Comparison of ENCODE assay signal across 8 cellular contexts in genomic region chr12:42238240-42239140, GRCh38. TPM values are rescaled to one million over a fixed set of nuclear protein-coding genes. Genes with fewer than 3 reads are reported as not detected.
A peak's percentile ranks its signal among the peaks of the same experiment; 100 is the strongest.
DNase-seq lines count a peak whose midpoint lies in the region; ATAC-seq, FAIRE-seq and TF ChIP-seq lines count a peak whose summit lies in the region.

A gene with protein sequence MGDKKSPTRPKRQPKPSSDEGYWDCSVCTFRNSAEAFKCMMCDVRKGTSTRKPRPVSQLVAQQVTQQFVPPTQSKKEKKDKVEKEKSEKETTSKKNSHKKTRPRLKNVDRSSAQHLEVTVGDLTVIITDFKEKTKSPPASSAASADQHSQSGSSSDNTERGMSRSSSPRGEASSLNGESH (minus strand): TSS chr12:42238248. CDS start chr12:42238180, 68 bp downstream.

- peak within 1 kb of the TSS; percentile 66 for H3K27ac ChIP-seq in keratinocyte (ENCODE audit: control insufficient read depth, insufficient read depth, low read length)

- H3K4me2 ChIP-seq in keratinocyte (ENCODE audit: control insufficient read depth, extremely low read depth, insufficient read depth, low read depth, low read length): peak within 1 kb of the TSS; percentile 94

- no peak for TF ChIP-seq CTCF in keratinocyte (optimal IDR thresholded peaks at IDR 0.05 in 1 of 3, IDR thresholded peaks at IDR 0.05 in 1 of 3, conservative IDR thresholded peaks at IDR 0.05 in 1 of 3; ENCODE audit: extremely low read depth in 1 of 3, insufficient read depth in 2 of 3, low read length in 3 of 3)

- peaks cover 0 to 5% of the 10 kb centered on the region in 2 experiments for H3K36me3 ChIP-seq in keratinocyte (ENCODE audit: control insufficient read depth in 2 of 2, extremely low read depth in 1 of 2, insufficient read depth in 2 of 2, low read length in 2 of 2)

- H3K9me1 ChIP-seq in keratinocyte (ENCODE audit: control insufficient read depth, extremely low read depth, insufficient read depth, low read length): no peaks in the 10 kb centered on the region

- H3K9ac ChIP-seq in keratinocyte (ENCODE audit: control insufficient read depth, extremely low read depth, insufficient read depth, low read length): peak within 1 kb of the TSS; percentile 74

- in situ Hi-C loops in ACHN (cut with HindIII; ENCODE audit: low pct_ligation_motif_present, low pct_unique_long_range_greater_than_20kb, low sequenced_read_pairs): loop anchor here (10.0 kb wide), 1 partner anchor 66 kb away; no protein-coding TSS in a partner anchor

- H3K4me1 Mint-ChIP-seq in central memory CD8-positive, alpha-beta T cell: peaks cover 38% of the 10 kb centered on the region

- peak within 1 kb of the TSS; percentile 91 for H3K27ac Mint-ChIP-seq in central memory CD8-positive, alpha-beta T cell (ENCODE audit: low read depth)

- peak within 1 kb of the TSS; percentile 86 for H2AFZ ChIP-seq in keratinocyte (ENCODE audit: control insufficient read depth, low read length)

- FAIRE-seq in keratinocyte (lab: Jason Lieb, UNC): no peak

- DNase-seq in ACHN (peak; percentile 94), NCI-H2196 treated with DMSO at 0.1 percent for 48 hours (lab: John Stamatoyannopoulos, UW; ENCODE audit: unreplicated experiment) (peak; percentile 88), keratinocyte (ENCODE audit: low read depth, low spot score) (no peak)
- DNase-seq in central memory CD8-positive, alpha-beta T cell (ENCODE audit: low spot score in 2 of 2): peak; percentile 70 to 77
- DNase-seq in stimulated activated CD4-positive, alpha-beta T cell treated with anti-CD3 and anti-CD28 coated beads, Interleukin-12 subunit alpha, Interleukin-12 subunit beta, amount 100 ng/mL, for 48 hours (ENCODE audit: low read depth in 2 of 3, low spot score in 1 of 3): peak; percentile 69 to 87 (median 77)

- no peaks in the 10 kb centered on the region for H3K9me3 Mint-ChIP-seq in central memory CD8-positive, alpha-beta T cell

- H4K20me1 ChIP-seq in keratinocyte (ENCODE audit: control insufficient read depth, extremely low read depth, insufficient read depth, low read length): no peaks in the 10 kb centered on the region

- H3K27me3 ChIP-seq in keratinocyte (ENCODE audit: control insufficient read depth, extremely low read depth, insufficient read depth, low read length): no peaks in the 10 kb centered on the region

- H3K9me3 ChIP-seq in keratinocyte (ENCODE audit: control insufficient read depth, low read depth, low read length): no peaks in the 10 kb centered on the region

- ATAC-seq in GM18861 (IDR thresholded peaks at IDR 0.05; ENCODE audit: unreplicated experiment): peak; percentile 66
- peak; percentile 71 for ATAC-seq in HG03095 (IDR thresholded peaks at IDR 0.05; ENCODE audit: unreplicated experiment)
- ATAC-seq in activated CD4-positive, CD25-positive, alpha-beta regulatory T cell treated with anti-CD3 and anti-CD28 coated beads, Interleukin-2, amount 50 U/mL, for 24 hours: peak; percentile 87 to 88
- peak; percentile 84 for ATAC-seq in central memory CD8-positive, alpha-beta T cell (replicated peaks; ENCODE audit: extremely low read depth, poor library complexity, severe bottlenecking)

- peak within 1 kb of the TSS; percentile 71 to 94 (median 88) for H3K4me3 ChIP-seq in keratinocyte (ENCODE audit: control insufficient read depth in 2 of 3, extremely low read depth in 1 of 3, insufficient read depth in 2 of 3, low read depth in 1 of 3, low read length in 3 of 3)

- peaks cover 17% of the 10 kb centered on the region for H3K79me2 ChIP-seq in keratinocyte (ENCODE audit: control insufficient read depth, insufficient read depth, low read length)

- dilution Hi-C loops in keratinocyte (cut with MboI; ENCODE audit: extremely low pct_ligation_motif_present, low sequenced_read_pairs): no loop called here

- no peaks in the 10 kb centered on the region for H3K27me3 Mint-ChIP-seq in central memory CD8-positive, alpha-beta T cell

- H3K4me3 Mint-ChIP-seq in central memory CD8-positive, alpha-beta T cell: peak within 1 kb of the TSS; percentile 91

- peaks cover 2% of the 10 kb centered on the region for H3K4me1 ChIP-seq in keratinocyte (ENCODE audit: control insufficient read depth, extremely low read depth, insufficient read depth, low read length)

- peaks cover 22% of the 10 kb centered on the region for H3K36me3 Mint-ChIP-seq in central memory CD8-positive, alpha-beta T cell (ENCODE audit: insufficient read depth)

RNA-seq across cellular contexts. Expression of the gene that starts here (rescaled TPM):
- polyA plus RNA-seq in keratinocyte: 9.0 to 15.3 TPM (median 10.1 TPM) in 3 replicates
- 27.4 TPM for polyA plus RNA-seq in keratinocyte (2011; ENCODE audit: low read depth)
- 7.5 and 14.4 TPM in 2 replicates for polyA plus RNA-seq in keratinocyte (2011; cell fraction: cytosol; rRNA removed)
- 9.4 and 11.8 TPM in 2 replicates for polyA plus RNA-seq in keratinocyte (2011; cell fraction: nucleus; rRNA removed)
- 10.5 and 17.5 TPM in 2 replicates for polyA plus RNA-seq in keratinocyte (2012; ENCODE audit: low replicate concordance)
- polyA minus RNA-seq in keratinocyte: 1.4 to 8.6 TPM (median 3.6 TPM) in 3 replicates
- polyA minus RNA-seq in keratinocyte (2011; cell fraction: cytosol; rRNA and poly(A)+ RNA removed): 16.3 TPM
- polyA minus RNA-seq in keratinocyte (2011; cell fraction: nucleus; rRNA and poly(A)+ RNA removed): 6.5 and 14.2 TPM in 2 replicates
